Comparison of ENCODE assay signal across 27 cellular contexts in the genomic region with DNA sequence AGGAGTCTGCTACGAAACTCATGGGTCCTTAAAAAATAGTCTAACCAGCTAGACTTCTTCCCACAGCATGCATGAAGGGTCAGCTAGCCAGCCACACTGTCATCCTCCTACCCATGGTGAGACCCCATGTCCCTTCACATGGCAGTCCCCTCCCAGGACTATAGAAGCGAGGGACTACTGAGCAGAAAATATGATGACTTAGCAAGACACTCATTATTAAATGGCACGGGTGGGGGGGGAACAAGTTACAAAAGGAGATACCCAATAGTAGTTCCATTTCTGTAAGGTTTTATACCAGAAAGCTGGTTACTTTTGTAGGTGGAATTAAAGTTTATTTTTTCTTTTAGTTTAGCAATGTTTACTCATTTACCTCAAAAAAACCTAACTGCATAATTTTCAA. TPM values are rescaled to one million over a fixed set of nuclear protein-coding genes. Genes with fewer than 3 reads are reported as not detected.
"Had no signal": no experiment of that assay in that cellular context is flagged by ENCODE, and none has a peak within 500 bp of the region (broad histone marks: within the 10 kb centered on the region; RNA-seq: fewer than 3 reads in every experiment).

No MANE protein-coding gene starts in this region.

- H3K36me3 ChIP-seq: pancreas, prostate gland, sigmoid colon, spleen, suprapubic skin, thoracic aorta, tibial artery, uterus had no signal

- H3K4me3 Mint-ChIP-seq: mesothelial cell of epicardium; naive B cell; natural killer cell; nephron progenitor cell; stimulated activated effector memory CD8-positive, alpha-beta T cell treated with anti-CD3 and anti-CD28 coated beads, Interleukin-12 subunit alpha, Interleukin-12 subunit beta, amount 100 ng/mL, for 72 hours; stimulated activated naive CD8-positive, alpha-beta T cell treated with anti-CD3 and anti-CD28 coated beads, Interleukin-15, Interleukin-2, amounts not matched to agents 100 ng/mL and 50 ng/mL, for 24 hours had no signal

- H3K4me1 Mint-ChIP-seq: mesothelial cell of epicardium; naive B cell; natural killer cell; nephron progenitor cell; stimulated activated effector memory CD8-positive, alpha-beta T cell treated with anti-CD3 and anti-CD28 coated beads, Interleukin-12 subunit alpha, Interleukin-12 subunit beta, amount 100 ng/mL, for 72 hours had no signal

- H3K36me3 Mint-ChIP-seq: mesothelial cell of epicardium; natural killer cell; stimulated activated effector memory CD8-positive, alpha-beta T cell treated with anti-CD3 and anti-CD28 coated beads, Interleukin-12 subunit alpha, Interleukin-12 subunit beta, amount 100 ng/mL, for 72 hours had no signal

- ATAC-seq: natural killer cell; pancreas; right cardiac atrium; stimulated activated effector memory CD8-positive, alpha-beta T cell treated with anti-CD3 and anti-CD28 coated beads, Interleukin-12 subunit alpha, Interleukin-12 subunit beta, amount 100 ng/mL, for 72 hours had no signal

- H3K27ac ChIP-seq: left ventricle myocardium inferior, pancreas, prostate gland, sigmoid colon, spleen, suprapubic skin, thoracic aorta, tibial artery, uterus had no signal

- H3K27me3 ChIP-seq: pancreas, sigmoid colon, spleen, suprapubic skin, tibial artery, uterus had no signal

- H3K4me3 ChIP-seq: left ventricle myocardium inferior, lung, pancreas, prostate gland, sigmoid colon, spleen, suprapubic skin, thoracic aorta, tibial artery, uterus had no signal

- H3K9me3 ChIP-seq: pancreas, prostate gland, uterus had no signal

- H3K27me3 Mint-ChIP-seq: stimulated activated naive CD8-positive, alpha-beta T cell treated with anti-CD3 and anti-CD28 coated beads, Interleukin-15, Interleukin-2, amounts not matched to agents 100 ng/mL and 50 ng/mL, for 24 hours had no signal

- H3K27ac Mint-ChIP-seq: mesothelial cell of epicardium; naive B cell; natural killer cell; nephron progenitor cell; stimulated activated effector memory CD8-positive, alpha-beta T cell treated with anti-CD3 and anti-CD28 coated beads, Interleukin-12 subunit alpha, Interleukin-12 subunit beta, amount 100 ng/mL, for 72 hours; stimulated activated naive CD8-positive, alpha-beta T cell treated with anti-CD3 and anti-CD28 coated beads, Interleukin-15, Interleukin-2, amounts not matched to agents 100 ng/mL and 50 ng/mL, for 24 hours had no signal

- DNase-seq: islet precursor cell; left ventricle myocardium inferior; mesendoderm; naive B cell; natural killer cell; nephron progenitor cell; posterior cingulate gyrus; retina; right cardiac atrium; sigmoid colon; small intestine; spleen; stimulated activated CD4-positive, alpha-beta T cell treated with anti-CD3 and anti-CD28 coated beads, Interleukin-4, amount 100 ng/mL, for 24 hours; stimulated activated naive CD4-positive, alpha-beta T cell; tibial artery; trophoblast cell; uterus had no signal

- H3K4me1 ChIP-seq: left ventricle myocardium inferior, pancreas, prostate gland, sigmoid colon, spleen, suprapubic skin, tibial artery, uterus had no signal

RNA-seq across cellular contexts. Expression of a gene that starts 31.5 kb away (rescaled TPM):
- total RNA-seq: lower leg skin, suprapubic skin, ureter had no signal
